8 cellular contexts compared by ENCODE assay signal in the genomic region with DNA sequence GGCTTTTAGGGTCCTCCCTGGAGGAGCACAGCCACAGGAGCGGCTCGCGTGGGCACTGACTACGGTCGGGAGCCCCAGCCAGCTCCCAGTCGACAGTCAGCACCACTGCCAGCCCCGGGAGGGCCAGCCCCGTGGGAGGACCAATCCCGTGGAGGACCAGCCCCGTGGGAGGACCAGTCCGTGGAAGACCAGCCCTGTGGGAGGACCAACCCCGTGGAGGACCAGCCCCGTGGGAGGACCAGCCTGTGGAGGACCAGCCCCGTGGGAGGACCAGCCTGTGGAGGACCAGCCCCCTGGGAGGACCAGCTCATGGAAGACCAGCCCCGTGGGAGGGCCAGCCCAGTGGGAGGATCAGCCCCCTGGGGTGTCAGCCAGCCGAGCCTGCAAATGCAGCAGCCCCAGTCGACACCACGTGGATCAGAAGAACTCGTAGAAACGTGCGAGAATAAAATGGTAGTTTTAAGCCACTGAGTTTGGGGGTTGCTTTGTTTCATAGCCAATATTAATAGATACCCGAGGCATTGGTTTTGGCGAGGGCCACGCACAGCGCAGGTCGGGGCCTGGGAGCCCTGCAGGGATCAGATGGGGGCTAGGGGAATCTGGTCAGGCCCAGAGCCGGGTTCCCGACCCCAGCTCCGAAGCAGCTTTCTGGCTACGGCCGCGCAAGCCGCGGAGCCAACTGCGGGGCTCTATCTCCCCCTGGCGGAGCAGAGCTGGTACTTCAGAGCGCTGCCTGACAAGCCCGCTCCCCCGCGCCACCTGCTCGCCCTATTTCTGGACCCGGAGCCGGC.
DNase-seq lines count a peak whose midpoint lies in the region; ATAC-seq and TF ChIP-seq lines count a peak whose summit lies in the region.

No MANE protein-coding gene starts in this region.

- peak overlapping the region; percentile 90 for H2AFZ ChIP-seq in osteoblast (ENCODE audit: low read length)

- H4K20me1 ChIP-seq in osteoblast (ENCODE audit: insufficient read depth, low read length), result no peaks in the 10 kb centered on the region

- no peak for TF ChIP-seq POLR2A in suprapubic skin (IDR thresholded peaks at IDR 0.05)

- H3K36me3 ChIP-seq in RWPE2 (ENCODE audit: low read depth) (no peaks in the 10 kb centered on the region), osteoblast (ENCODE audit: insufficient read depth, low read length) (no peaks in the 10 kb centered on the region), suprapubic skin (no peaks in the 10 kb centered on the region)

- H3K4me3 ChIP-seq in RWPE2 (ENCODE audit: severe bottlenecking), result peak overlapping the region; percentile 16
- peak overlapping the region; percentile 70 for H3K4me3 ChIP-seq in osteoblast (ENCODE audit: insufficient read depth, low read length)
- H3K4me3 ChIP-seq in suprapubic skin, result peak overlapping the region; percentile 43

- ATAC-seq in GM21515 (IDR thresholded peaks at IDR 0.05; ENCODE audit: unreplicated experiment) (peak; percentile 93), RWPE2 (ENCODE audit: low read depth) (peak; percentile 77), foreskin keratinocyte (peak; percentile 85)

- H3K27me3 ChIP-seq in RWPE2 (ENCODE audit: insufficient read depth, poor library complexity, severe bottlenecking) (peaks cover 3% of the 10 kb centered on the region), foreskin keratinocyte (peaks cover 32% of the 10 kb centered on the region), osteoblast (ENCODE audit: insufficient read depth, low read length) (peaks cover 18% of the 10 kb centered on the region), suprapubic skin (peaks cover 29% of the 10 kb centered on the region)

- H3K4me2 ChIP-seq in osteoblast (ENCODE audit: insufficient read depth, low read length), result peak overlapping the region; percentile 96

- no peaks in the 10 kb centered on the region for H3K9me3 ChIP-seq in RWPE2 (ENCODE audit: severe bottlenecking)
- H3K9me3 ChIP-seq in osteoblast (ENCODE audit: low read depth, low read length), result no peaks in the 10 kb centered on the region
- H3K9me3 ChIP-seq in suprapubic skin, result no peaks in the 10 kb centered on the region

- peak; percentile 34 for DNase-seq in DMS153 treated with DMSO at 0.1 percent for 48 hours (lab: John Stamatoyannopoulos, UW; ENCODE audit: unreplicated experiment)
- peak; percentile 66 for DNase-seq in HuH-7.5 (ENCODE audit: low spot score)
- DNase-seq in RWPE2 (ENCODE audit: low spot score), result no peak
- DNase-seq in activated gamma-delta T cell (lab: John Stamatoyannopoulos, UW), result peak; percentile 33
- DNase-seq in foreskin keratinocyte, result peak; percentile 12 to 27
- DNase-seq in osteoblast (ENCODE audit: insufficient read length, low spot score, missing footprints), result peak; percentile 98
- DNase-seq in suprapubic skin (ENCODE audit: low spot score in 2 of 2), result peak in 1 of 2 donors; percentile 76

- no peaks in the 10 kb centered on the region for H3K79me2 ChIP-seq in osteoblast (ENCODE audit: insufficient read depth, low read length)

- WGBS in suprapubic skin, result 11% methylated on average over 19 of the region's 43 CpGs

- H3K4me1 ChIP-seq in RWPE2 (ENCODE audit: insufficient read depth, poor library complexity, severe bottlenecking) (no peaks in the 10 kb centered on the region), foreskin keratinocyte (no peaks in the 10 kb centered on the region), osteoblast (ENCODE audit: insufficient read depth, low read length) (no peaks in the 10 kb centered on the region), suprapubic skin (peaks cover 11% of the 10 kb centered on the region)

- TF ChIP-seq EP300 in suprapubic skin (IDR thresholded peaks at IDR 0.05), result no peak

- H3K27ac ChIP-seq in RWPE2 (ENCODE audit: poor library complexity, severe bottlenecking), result no peak overlapping the region
- no peak overlapping the region for H3K27ac ChIP-seq in foreskin keratinocyte
- no peak overlapping the region for H3K27ac ChIP-seq in osteoblast (ENCODE audit: low read depth, low read length)
- H3K27ac ChIP-seq in suprapubic skin, result no peak overlapping the region

- TF ChIP-seq CTCF in RWPE2 (IDR thresholded peaks at IDR 0.05; ENCODE audit: poor library complexity, severe bottlenecking), result peak; percentile 88
- peak; percentile 87 for TF ChIP-seq CTCF in foreskin keratinocyte (conservative IDR thresholded peaks at IDR 0.05)
- TF ChIP-seq CTCF in osteoblast (IDR thresholded peaks at IDR 0.05; ENCODE audit: extremely low read depth, low read depth, low read length), result peak; percentile 73
- TF ChIP-seq CTCF in suprapubic skin (IDR thresholded peaks at IDR 0.05), result peak; percentile 68 to 95

Comparison
In these comparisons a context has a peak if more than half of its experiments do, and no peak if none do; other contexts are left out.
1. H3K4me3 ChIP-seq: peak in every context shown above with its lines; median percentile 70 in osteoblast; 43 in suprapubic skin; 16 in RWPE2.